In the genomic region with DNA sequence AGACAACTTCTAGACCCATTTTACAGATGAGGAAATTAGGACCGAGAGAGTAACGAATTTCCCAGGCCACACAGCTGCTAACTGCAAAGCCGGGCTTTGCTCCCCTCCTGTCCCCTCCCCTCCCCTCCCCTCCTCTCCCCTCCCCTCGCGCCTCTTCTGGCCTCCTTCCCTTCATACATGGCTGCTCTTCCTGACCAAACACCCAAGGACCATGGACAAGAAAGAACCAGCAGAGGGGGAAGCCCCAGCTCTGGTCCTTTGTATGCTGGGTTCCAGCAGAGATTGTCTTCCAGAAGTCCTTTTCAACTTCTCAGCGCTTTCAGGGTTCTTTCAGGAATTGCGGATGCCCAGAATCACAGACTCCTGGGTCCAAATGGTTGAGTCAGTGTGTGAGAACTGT, we compare ENCODE assay signal across 14 cellular contexts. TPM values are rescaled to one million over a fixed set of nuclear protein-coding genes. Genes with fewer than 3 reads are reported as not detected.
"Had no signal": no experiment of that assay in that cellular context is flagged by ENCODE, and none has a peak within 500 bp of the region (broad histone marks: within the 10 kb centered on the region; RNA-seq: fewer than 3 reads in every experiment).

No MANE protein-coding gene starts in this region.

- H3K4me1 ChIP-seq: ascending aorta had no signal

- H3K9me3 ChIP-seq: ascending aorta, tibial nerve had no signal

- H3K4me3 ChIP-seq: ascending aorta, dorsolateral prefrontal cortex, gastroesophageal sphincter, tibial nerve had no signal

- ATAC-seq: gastroesophageal sphincter; stimulated activated memory B cell treated with anti-CD40 and anti-IgM and Interleukin-4, amounts not matched to agents 10 μg/mL and 1 μg/mL and 100 μg/mL, for 72 hours had no signal

- H3K4me3 Mint-ChIP-seq: activated CD4-positive, alpha-beta T cell treated with anti-CD3 and anti-CD28 coated beads, Interleukin-2, amount 10 ng/mL, durations not matched to agents 7 days and 5 days; activated naive CD8-positive, alpha-beta T cell treated with anti-CD3 and anti-CD28 coated beads, Interleukin-2, amount 10 ng/mL, durations not matched to agents 7 days and 5 days; activated T-helper 1 cell treated with anti-CD3 and anti-CD28 coated beads, Interleukin-12 subunit alpha, Interleukin-12 subunit beta, Interleukin-2, Interleukin-4 antibody, amounts not matched to agents 30 ng/mL and 10 ng/mL and 1 ng/mL, durations not matched to agents 14 hours and 24 hours and 36 hours; stimulated activated memory B cell treated with anti-CD40 and anti-IgM and Interleukin-4, amounts not matched to agents 10 μg/mL and 1 μg/mL and 100 μg/mL, for 72 hours had no signal

- DNase-seq: activated CD4-positive, alpha-beta T cell treated with anti-CD3 and anti-CD28 coated beads, Interleukin-2, amount 10 ng/mL, durations not matched to agents 7 days and 5 days; activated naive CD4-positive, alpha-beta T cell; activated naive CD8-positive, alpha-beta T cell treated with anti-CD3 and anti-CD28 coated beads, Interleukin-2, amount 10 ng/mL, durations not matched to agents 7 days and 5 days; dorsolateral prefrontal cortex; stimulated activated CD4-positive, alpha-beta T cell treated with anti-CD3 and anti-CD28 coated beads, Interleukin-2, amount 100 ng/mL, for 48 hours had no signal

- H3K9me3 Mint-ChIP-seq: activated CD4-positive, alpha-beta T cell treated with anti-CD3 and anti-CD28 coated beads, Interleukin-2, amount 10 ng/mL, durations not matched to agents 7 days and 5 days; activated naive CD8-positive, alpha-beta T cell treated with anti-CD3 and anti-CD28 coated beads, Interleukin-2, amount 10 ng/mL, durations not matched to agents 7 days and 5 days; activated T-helper 1 cell treated with anti-CD3 and anti-CD28 coated beads, Interleukin-12 subunit alpha, Interleukin-12 subunit beta, Interleukin-2, Interleukin-4 antibody, amounts not matched to agents 30 ng/mL and 10 ng/mL and 1 ng/mL, durations not matched to agents 14 hours and 24 hours and 36 hours; stimulated activated memory B cell treated with anti-CD40 and anti-IgM and Interleukin-4, amounts not matched to agents 10 μg/mL and 1 μg/mL and 100 μg/mL, for 72 hours had no signal

- H3K27ac ChIP-seq: ascending aorta, dorsolateral prefrontal cortex, gastroesophageal sphincter, tibial nerve had no signal

- H3K4me1 Mint-ChIP-seq: activated CD4-positive, alpha-beta T cell treated with anti-CD3 and anti-CD28 coated beads, Interleukin-2, amount 10 ng/mL, durations not matched to agents 7 days and 5 days; activated naive CD8-positive, alpha-beta T cell treated with anti-CD3 and anti-CD28 coated beads, Interleukin-2, amount 10 ng/mL, durations not matched to agents 7 days and 5 days; stimulated activated memory B cell treated with anti-CD40 and anti-IgM and Interleukin-4, amounts not matched to agents 10 μg/mL and 1 μg/mL and 100 μg/mL, for 72 hours had no signal

- H3K36me3 ChIP-seq: ascending aorta, gastroesophageal sphincter had no signal

- H3K36me3 Mint-ChIP-seq: activated naive CD8-positive, alpha-beta T cell treated with anti-CD3 and anti-CD28 coated beads, Interleukin-2, amount 10 ng/mL, durations not matched to agents 7 days and 5 days; stimulated activated memory B cell treated with anti-CD40 and anti-IgM and Interleukin-4, amounts not matched to agents 10 μg/mL and 1 μg/mL and 100 μg/mL, for 72 hours had no signal

- H3K27me3 ChIP-seq: ascending aorta, dorsolateral prefrontal cortex, gastroesophageal sphincter, tibial nerve had no signal

- H3K27ac Mint-ChIP-seq: activated CD4-positive, alpha-beta T cell treated with anti-CD3 and anti-CD28 coated beads, Interleukin-2, amount 10 ng/mL, durations not matched to agents 7 days and 5 days; activated naive CD8-positive, alpha-beta T cell treated with anti-CD3 and anti-CD28 coated beads, Interleukin-2, amount 10 ng/mL, durations not matched to agents 7 days and 5 days; activated T-helper 1 cell treated with anti-CD3 and anti-CD28 coated beads, Interleukin-12 subunit alpha, Interleukin-12 subunit beta, Interleukin-2, Interleukin-4 antibody, amounts not matched to agents 30 ng/mL and 10 ng/mL and 1 ng/mL, durations not matched to agents 14 hours and 24 hours and 36 hours; stimulated activated memory B cell treated with anti-CD40 and anti-IgM and Interleukin-4, amounts not matched to agents 10 μg/mL and 1 μg/mL and 100 μg/mL, for 72 hours had no signal

- H3K27me3 Mint-ChIP-seq: activated CD4-positive, alpha-beta T cell treated with anti-CD3 and anti-CD28 coated beads, Interleukin-2, amount 10 ng/mL, durations not matched to agents 7 days and 5 days had no signal

RNA-seq across cellular contexts. Expression of a gene that starts 3.6 kb away (rescaled TPM):
- total RNA-seq: activated CD4-positive, alpha-beta T cell treated with anti-CD3 and anti-CD28 coated beads, Interleukin-2, amount 10 ng/mL, durations not matched to agents 7 days and 5 days; activated naive CD8-positive, alpha-beta T cell treated with anti-CD3 and anti-CD28 coated beads, Interleukin-2, amount 10 ng/mL, durations not matched to agents 7 days and 5 days; activated T-helper 1 cell treated with anti-CD3 and anti-CD28 coated beads, Interleukin-12 subunit alpha, Interleukin-12 subunit beta, Interleukin-2, Interleukin-4 antibody, amounts not matched to agents 30 ng/mL and 10 ng/mL and 1 ng/mL, durations not matched to agents 14 hours and 24 hours and 36 hours; ascending aorta; bronchial epithelial cell; mesenteric fat pad had no signal
- polyA plus RNA-seq: esophagus, keratinocyte had no signal
